Comparison of ENCODE assay signal across 14 cellular contexts in the genomic region with DNA sequence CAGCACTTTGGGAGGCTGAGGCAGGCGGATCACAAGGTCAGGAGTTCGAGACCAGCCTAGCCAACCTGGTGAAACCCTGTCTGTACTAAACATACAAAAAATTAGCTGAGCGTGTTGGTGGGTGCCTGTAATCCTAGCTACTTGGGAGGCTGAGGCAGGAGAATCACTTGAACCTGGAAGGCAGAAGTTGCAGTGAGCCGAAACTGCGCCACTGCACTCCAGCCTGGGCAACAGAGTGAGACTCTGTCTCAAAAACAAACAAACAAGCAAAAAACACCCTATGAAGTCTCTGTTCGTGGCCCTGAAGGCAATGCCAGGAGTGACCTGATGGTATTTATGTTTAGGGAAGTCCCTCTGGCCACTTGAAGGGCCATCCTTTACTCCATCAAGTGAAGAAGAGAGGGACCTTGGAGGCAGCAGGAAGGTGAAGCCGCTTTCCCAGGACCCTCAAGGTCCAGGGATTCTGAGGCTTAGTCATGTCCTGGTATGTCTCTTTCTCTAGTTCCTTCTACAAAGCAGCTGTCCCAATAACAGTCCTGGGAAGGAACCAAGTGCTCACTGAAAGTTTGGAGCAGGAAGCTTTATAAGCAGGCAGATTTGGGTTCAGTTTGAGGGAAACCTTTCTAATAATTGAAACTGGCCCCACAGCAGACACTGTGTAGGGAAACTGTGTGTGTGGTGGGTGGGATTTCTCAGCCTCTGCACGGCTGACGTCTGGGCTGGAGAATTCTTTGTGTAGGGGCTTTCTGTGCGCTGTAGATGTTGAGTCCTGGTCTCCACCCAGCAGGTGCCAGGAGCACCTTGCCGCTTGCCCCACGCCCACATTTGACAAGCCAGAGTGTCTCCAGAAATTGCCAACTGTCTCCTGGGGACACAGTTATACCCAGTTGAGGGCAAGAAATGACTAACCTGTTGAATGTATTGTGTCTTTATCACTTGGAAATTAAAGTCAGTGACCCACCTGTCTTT. TPM values are rescaled to one million over a fixed set of nuclear protein-coding genes. Genes with fewer than 3 reads are reported as not detected.
A peak's percentile ranks its signal among the peaks of the same experiment; 100 is the strongest.
DNase-seq lines count a peak whose midpoint lies in the region; ATAC-seq and TF ChIP-seq lines count a peak whose summit lies in the region.
"Had no signal": no experiment of that assay in that cellular context is flagged by ENCODE, and none has a peak within 500 bp of the region (broad histone marks: within the 10 kb centered on the region; RNA-seq: fewer than 3 reads in every experiment).

No MANE protein-coding gene starts in this region.

- H3K27ac Mint-ChIP-seq in brain (peak overlapping the region in 4 of 5 experiments; percentile 28 to 60 (median 35)), type B pancreatic cell (peak overlapping the region; percentile 78)
- H3K27ac Mint-ChIP-seq: activated naive CD4-positive, alpha-beta T cell treated with anti-CD3 and anti-CD28 coated beads for 36 hours; stimulated activated naive B cell treated with anti-CD40 and anti-IgM and Interleukin-4, amounts not matched to agents 10 μg/mL and 1 μg/mL and 100 μg/mL, for 72 hours had no signal

- H3K9me3 Mint-ChIP-seq in brain (peaks cover 4 to 12% (median 10%) of the 10 kb centered on the region in 5 experiments), type B pancreatic cell (peaks cover 6% of the 10 kb centered on the region)

- 81% methylated on average over 12 of the region's 12 CpGs for whole genome bisulfite sequencing in right cardiac atrium

- peak; percentile 14 for DNase-seq in cardiac septum (ENCODE audit: low spot score)
- DNase-seq in right cardiac atrium, result no peak
- DNase-seq in lower lobe of right lung, result no peak
- DNase-seq in type B pancreatic cell (ENCODE audit: extremely low spot score, unreplicated experiment), result no peak
- no peak for DNase-seq in NCI-H2227 treated with DMSO at 0.1 percent for 48 hours (lab: John Stamatoyannopoulos, UW)
- no peak for DNase-seq in NK-92 treated with Interleukin-12 subunit alpha and Interleukin-12 subunit beta, amount 100 ng/mL, for 24 hours (lab: John Stamatoyannopoulos, UW)
- no peak for DNase-seq in NCI-H146 treated with DMSO at 0.1 percent for 48 hours (lab: John Stamatoyannopoulos, UW; ENCODE audit: unreplicated experiment)
- DNase-seq: activated naive CD4-positive, alpha-beta T cell treated with anti-CD3 and anti-CD28 coated beads for 36 hours; GOT3; MG63; stimulated activated CD4-positive, alpha-beta T cell treated with anti-CD3 and anti-CD28 coated beads, Interleukin-2, amount 100 ng/mL, for 48 hours; stimulated activated naive B cell treated with anti-CD40 and anti-IgM and Interleukin-4, amounts not matched to agents 10 μg/mL and 1 μg/mL and 100 μg/mL, for 72 hours; uterus had no signal

- H3K27me3 Mint-ChIP-seq in brain (peaks cover 3% of the 10 kb centered on the region), type B pancreatic cell (no peaks in the 10 kb centered on the region)
- H3K27me3 Mint-ChIP-seq: stimulated activated naive B cell treated with anti-CD40 and anti-IgM and Interleukin-4, amounts not matched to agents 10 μg/mL and 1 μg/mL and 100 μg/mL, for 72 hours had no signal

- H3K36me3 ChIP-seq in lower lobe of right lung, result no peaks in the 10 kb centered on the region
- H3K36me3 ChIP-seq: MG63, uterus had no signal

- peaks cover 81% of the 10 kb centered on the region for H3K4me1 Mint-ChIP-seq in brain
- peaks cover 44% of the 10 kb centered on the region for H3K4me1 Mint-ChIP-seq in type B pancreatic cell (ENCODE audit: unreplicated experiment)

- ATAC-seq in right cardiac atrium (no peak), lower lobe of right lung (no peak)
- ATAC-seq: stimulated activated naive B cell treated with anti-CD40 and anti-IgM and Interleukin-4, amounts not matched to agents 10 μg/mL and 1 μg/mL and 100 μg/mL, for 72 hours had no signal

- H3K9me3 ChIP-seq in right cardiac atrium (ENCODE audit: control insufficient read depth, low read length), result no peaks in the 10 kb centered on the region
- no peaks in the 10 kb centered on the region for H3K9me3 ChIP-seq in lower lobe of right lung
- H3K9me3 ChIP-seq: uterus had no signal

- H3K4me1 ChIP-seq in right cardiac atrium (ENCODE audit: control insufficient read depth, insufficient read depth, low read length) (peaks cover 23% of the 10 kb centered on the region), lower lobe of right lung (peaks cover 58% of the 10 kb centered on the region)

- H3K4me3 ChIP-seq in right cardiac atrium (ENCODE audit: low read length) (no peak overlapping the region), lower lobe of right lung (no peak overlapping the region)
- H3K4me3 ChIP-seq: MG63, uterus had no signal

- H3K27me3 ChIP-seq in right cardiac atrium (ENCODE audit: control insufficient read depth, insufficient read depth) (no peaks in the 10 kb centered on the region), lower lobe of right lung (ENCODE audit: low read depth) (no peaks in the 10 kb centered on the region)
- H3K27me3 ChIP-seq: MG63, uterus had no signal

- TF ChIP-seq CTCF in brain (conservative IDR thresholded peaks at IDR 0.05) (no peak), lower lobe of right lung (IDR thresholded peaks at IDR 0.05) (no peak), type B pancreatic cell (conservative IDR thresholded peaks at IDR 0.05) (no peak)

- H3K36me3 Mint-ChIP-seq in brain (peaks cover 16% of the 10 kb centered on the region), type B pancreatic cell (peaks cover 9% of the 10 kb centered on the region)

- H3K27ac ChIP-seq in right cardiac atrium (ENCODE audit: low read length) (no peak overlapping the region), lower lobe of right lung (peak overlapping the region; percentile 25)

- intact Hi-C loops in cardiac septum (cut with DNase I), result no loop called here
- intact Hi-C loops in right cardiac atrium (cut with DNase I), result no loop called here
- intact Hi-C loops in lower lobe of right lung (cut with DNase I), result no loop called here

- no peak overlapping the region for H3K4me3 Mint-ChIP-seq in brain
- no peak overlapping the region for H3K4me3 Mint-ChIP-seq in type B pancreatic cell
- H3K4me3 Mint-ChIP-seq: activated naive CD4-positive, alpha-beta T cell treated with anti-CD3 and anti-CD28 coated beads for 36 hours; stimulated activated naive B cell treated with anti-CD40 and anti-IgM and Interleukin-4, amounts not matched to agents 10 μg/mL and 1 μg/mL and 100 μg/mL, for 72 hours had no signal

RNA-seq across cellular contexts. Expression of a gene that starts 12.5 kb away (rescaled TPM):
- total RNA-seq in cardiac septum (24.5 TPM), right cardiac atrium (10 to 100 TPM; 31.1 to 32.4 (median 31.6) TPM), lower lobe of right lung (39.1 TPM), type B pancreatic cell (ENCODE audit: low replicate concordance) (28.1 and 34.7 TPM in 2 replicates)
- polyA plus RNA-seq in right cardiac atrium (28.3 TPM), brain (ENCODE audit: insufficient read depth, low read depth, low replicate concordance) (63.6 TPM)
